In the genomic region with DNA sequence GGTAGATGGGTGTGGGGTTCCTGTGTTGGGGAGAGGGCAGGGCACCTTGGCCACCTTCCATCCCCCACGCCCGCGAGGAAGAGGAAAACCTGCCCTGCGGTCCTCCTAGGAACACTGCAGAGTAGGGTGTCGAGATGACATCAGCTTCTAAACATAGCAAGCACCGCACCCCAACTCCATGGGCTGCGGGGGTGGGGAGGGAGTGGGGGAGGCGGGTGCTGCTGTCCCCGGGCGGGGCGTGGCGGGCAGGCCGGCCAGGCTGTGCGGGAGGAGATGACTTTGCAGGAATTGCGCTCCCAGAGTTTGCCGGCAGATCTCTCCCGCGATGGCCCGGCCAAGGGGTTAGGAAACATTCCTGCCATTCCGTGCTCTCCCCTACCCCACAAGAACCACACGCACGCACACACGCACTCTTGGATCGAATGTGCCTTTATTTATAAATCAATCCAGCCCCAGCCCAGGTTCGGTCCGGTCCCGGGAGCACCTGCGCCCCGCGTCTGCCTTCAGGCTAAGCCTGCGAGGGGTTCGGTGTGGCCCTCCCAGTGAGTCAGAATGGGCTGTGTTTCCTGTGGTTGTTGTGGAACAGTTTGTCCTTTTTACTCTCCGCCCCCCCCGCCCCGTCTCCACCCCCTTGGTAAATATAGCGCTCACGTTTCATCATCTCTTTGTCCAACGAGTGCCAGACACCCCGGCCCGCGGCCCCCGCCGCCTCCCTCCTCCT, we compare ENCODE assay signal across 8 cellular contexts.
DNase-seq lines count a peak whose midpoint lies in the region; ATAC-seq and TF ChIP-seq lines count a peak whose summit lies in the region.

No MANE protein-coding gene starts in this region.

- ATAC-seq in GM18502 (IDR thresholded peaks at IDR 0.05; ENCODE audit: poor library complexity, unreplicated experiment) (peak; percentile 46), HG02970 (IDR thresholded peaks at IDR 0.05; ENCODE audit: low FRiP score, unreplicated experiment) (peak; percentile 43)

- H3K4me3 Mint-ChIP-seq in T-helper 2 cell treated with Interferon-gamma antibody and Interleukin-4, amounts not matched to agents 5 μg/mL and 100 μg/mL, for 36 hours, result peak overlapping the region; percentile 96

- in situ Hi-C loops in astrocyte of the spinal cord (cut with HindIII; ENCODE audit: low sequenced_read_pairs), result no loop called here

- H3K4me3 ChIP-seq in astrocyte of the spinal cord (ENCODE audit: low read depth, low read length), result peak overlapping the region; percentile 48
- peak overlapping the region; percentile 51 for H3K4me3 ChIP-seq in retinal pigment epithelial cell (ENCODE audit: low read length)

- DNase-seq in NCI-H1930 (lab: John Stamatoyannopoulos, UW) (peak; percentile 75 to 86), astrocyte of the spinal cord (ENCODE audit: low read depth, low spot score) (peak; percentile 99), hippocampal formation (lab: John Stamatoyannopoulos, UW) (peak; percentile 84 to 86), retinal pigment epithelial cell (ENCODE audit: low read depth) (peak; percentile 87), GM19238 (ENCODE audit: insufficient read length, low spot score) (no peak)
- DNase-seq in T-helper 2 cell treated with Interferon-gamma antibody and Interleukin-4, amounts not matched to agents 5 μg/mL and 100 μg/mL, for 36 hours (ENCODE audit: low spot score), result peak; percentile 79

- H3K4me1 Mint-ChIP-seq in T-helper 2 cell treated with Interferon-gamma antibody and Interleukin-4, amounts not matched to agents 5 μg/mL and 100 μg/mL, for 36 hours (ENCODE audit: low read depth), result peaks cover 37% of the 10 kb centered on the region

- H3K9me3 Mint-ChIP-seq in T-helper 2 cell treated with Interferon-gamma antibody and Interleukin-4, amounts not matched to agents 5 μg/mL and 100 μg/mL, for 36 hours, result no peaks in the 10 kb centered on the region

- TF ChIP-seq CTCF in astrocyte of the spinal cord (IDR thresholded peaks at IDR 0.05; ENCODE audit: low read depth, low read length), result no peak
- TF ChIP-seq CTCF in retinal pigment epithelial cell (conservative IDR thresholded peaks at IDR 0.05; ENCODE audit: low read depth, low read length), result no peak

- peaks cover 2% of the 10 kb centered on the region for H3K27me3 Mint-ChIP-seq in T-helper 2 cell treated with Interferon-gamma antibody and Interleukin-4, amounts not matched to agents 5 μg/mL and 100 μg/mL, for 36 hours (ENCODE audit: low read depth)

- H3K27ac Mint-ChIP-seq in T-helper 2 cell treated with Interferon-gamma antibody and Interleukin-4, amounts not matched to agents 5 μg/mL and 100 μg/mL, for 36 hours, result peak overlapping the region; percentile 100

- H3K36me3 Mint-ChIP-seq in T-helper 2 cell treated with Interferon-gamma antibody and Interleukin-4, amounts not matched to agents 5 μg/mL and 100 μg/mL, for 36 hours (ENCODE audit: low read depth), result no peaks in the 10 kb centered on the region
